In the genomic region with DNA sequence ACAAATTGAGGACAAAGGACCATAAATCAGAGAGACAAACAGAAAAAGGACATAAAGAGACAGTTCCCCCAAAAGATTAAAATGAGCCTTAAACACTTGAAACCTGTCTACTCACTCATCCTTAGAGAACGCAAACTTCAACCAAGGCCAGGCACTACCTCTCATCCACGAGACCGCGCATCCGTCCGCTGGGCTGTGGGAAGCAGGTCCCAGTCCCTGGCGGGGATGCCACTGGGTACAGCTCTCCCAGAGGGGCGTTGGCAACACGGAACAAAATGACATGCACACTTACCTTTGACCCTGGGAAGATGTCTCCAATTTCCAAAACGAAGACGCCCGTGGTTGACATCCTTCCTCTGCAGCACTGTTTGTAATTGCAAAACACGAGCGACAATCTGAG, we compare ENCODE assay signal across 33 cellular contexts.
"Had no signal": no experiment of that assay in that cellular context is flagged by ENCODE, and none has a peak within 500 bp of the region (broad histone marks: within the 10 kb centered on the region; RNA-seq: fewer than 3 reads in every experiment).

No MANE protein-coding gene starts in this region.

- H3K9me3 ChIP-seq: adrenal gland, body of pancreas, colonic mucosa, esophagus muscularis mucosa, gastrocnemius medialis had no signal

- H3K4me3 ChIP-seq: adrenal gland, body of pancreas, colonic mucosa, esophagus muscularis mucosa, gastrocnemius medialis, heart left ventricle had no signal

- H3K36me3 ChIP-seq: adrenal gland, colonic mucosa, esophagus muscularis mucosa, gastrocnemius medialis, heart left ventricle, WERI-Rb-1 had no signal

- DNase-seq: activated B cell treated with CpG ODN at 0.5 μM for 24 hours; activated CD4-positive, alpha-beta memory T cell treated with anti-CD3 and anti-CD28 coated beads for 36 hours; activated CD4-positive, alpha-beta T cell treated with anti-CD3 and anti-CD28 coated beads for 36 hours; activated CD4-positive, alpha-beta T cell treated with anti-CD3 and anti-CD28 coated beads, Interleukin-2, amount 10 ng/mL, durations not matched to agents 24 days and 14 days; activated CD4-positive, CD25-positive, alpha-beta regulatory T cell treated with anti-CD3 and anti-CD28 coated beads, Interleukin-2, amount 50 U/mL, for 72 hours; activated CD8-positive, alpha-beta memory T cell treated with anti-CD3 and anti-CD28 coated beads, Interleukin-2, amount 10 ng/mL, durations not matched to agents 7 days and 5 days; activated CD8-positive, alpha-beta memory T cell treated with anti-CD3 and anti-CD28 coated beads, Interleukin-2, amount 50 U/mL, for 4 hours; activated CD8-positive, alpha-beta T cell treated with anti-CD3 and anti-CD28 coated beads, Interleukin-2, amount 10 ng/mL, durations not matched to agents 7 days and 5 days; activated naive CD4-positive, alpha-beta T cell treated with anti-CD3 and anti-CD28 coated beads for 36 hours; activated naive CD8-positive, alpha-beta T cell treated with anti-CD3 and anti-CD28 coated beads for 36 hours; activated naive CD8-positive, alpha-beta T cell treated with anti-CD3 and anti-CD28 coated beads, Interleukin-2, amount 50 U/mL, for 24 hours; activated T-cell treated with anti-CD3 and anti-CD28 coated beads, Interleukin-2, amount 50 U/mL, for 1 hour; activated T-cell treated with anti-CD3 and anti-CD28 coated beads, Interleukin-2, amount 50 U/mL, for 48 hours; adrenal gland; amygdala; body of pancreas; caudate nucleus; colonic mucosa; effector CD8-positive, alpha-beta T cell; endodermal cell; erythroblast; foreskin keratinocyte; gastrocnemius medialis; glutamatergic neuron; heart left ventricle; T-cell; T1000; WERI-Rb-1 had no signal

- H3K27me3 ChIP-seq: adrenal gland, colonic mucosa, esophagus muscularis mucosa, gastrocnemius medialis had no signal

- H3K36me3 Mint-ChIP-seq: activated CD4-positive, alpha-beta memory T cell treated with anti-CD3 and anti-CD28 coated beads for 36 hours; activated CD8-positive, alpha-beta memory T cell treated with anti-CD3 and anti-CD28 coated beads, Interleukin-2, amount 10 ng/mL, durations not matched to agents 7 days and 5 days; activated naive CD4-positive, alpha-beta T cell treated with anti-CD3 and anti-CD28 coated beads, Interleukin-2, amount 50 U/mL, for 24 hours; activated naive CD8-positive, alpha-beta T cell treated with anti-CD3 and anti-CD28 coated beads for 36 hours; T-cell had no signal

- H3K4me1 ChIP-seq: adrenal gland, body of pancreas, colonic mucosa, foreskin keratinocyte had no signal

- H3K27ac ChIP-seq: adrenal gland, body of pancreas, colonic mucosa, esophagus muscularis mucosa, foreskin keratinocyte, gastrocnemius medialis, WERI-Rb-1 had no signal

- H3K4me3 Mint-ChIP-seq: activated B cell treated with CpG ODN at 0.5 μM for 24 hours; activated CD4-positive, alpha-beta memory T cell treated with anti-CD3 and anti-CD28 coated beads for 36 hours; activated CD4-positive, alpha-beta T cell treated with anti-CD3 and anti-CD28 coated beads for 36 hours; activated CD4-positive, alpha-beta T cell treated with anti-CD3 and anti-CD28 coated beads, Interleukin-2, amount 10 ng/mL, durations not matched to agents 24 days and 14 days; activated CD8-positive, alpha-beta memory T cell treated with anti-CD3 and anti-CD28 coated beads, Interleukin-2, amount 10 ng/mL, durations not matched to agents 7 days and 5 days; activated CD8-positive, alpha-beta T cell treated with anti-CD3 and anti-CD28 coated beads, Interleukin-2, amount 10 ng/mL, durations not matched to agents 7 days and 5 days; activated naive CD4-positive, alpha-beta T cell treated with anti-CD3 and anti-CD28 coated beads for 36 hours; activated naive CD4-positive, alpha-beta T cell treated with anti-CD3 and anti-CD28 coated beads, Interleukin-2, amount 50 U/mL, for 24 hours; activated naive CD8-positive, alpha-beta T cell treated with anti-CD3 and anti-CD28 coated beads for 36 hours; activated naive CD8-positive, alpha-beta T cell treated with anti-CD3 and anti-CD28 coated beads, Interleukin-2, amount 50 U/mL, for 24 hours; activated T-helper 1 cell treated with anti-CD3 and anti-CD28 coated beads, Interleukin-12 subunit alpha, Interleukin-12 subunit beta, Interleukin-2, Interleukin-4 antibody, amounts not matched to agents 30 ng/mL and 10 ng/mL and 1 ng/mL, durations not matched to agents 14 hours and 24 hours and 36 hours; endodermal cell; T-cell; T-helper 1 cell treated with Interleukin-12 subunit alpha and Interleukin-12 subunit beta and Interleukin-4 antibody, amounts not matched to agents 30 μg/mL and 1 μg/mL, for 36 hours had no signal

- H3K27ac Mint-ChIP-seq: activated B cell treated with CpG ODN at 0.5 μM for 24 hours; activated CD4-positive, alpha-beta memory T cell treated with anti-CD3 and anti-CD28 coated beads for 36 hours; activated CD4-positive, alpha-beta T cell treated with anti-CD3 and anti-CD28 coated beads for 36 hours; activated CD4-positive, alpha-beta T cell treated with anti-CD3 and anti-CD28 coated beads, Interleukin-2, amount 10 ng/mL, durations not matched to agents 24 days and 14 days; activated CD8-positive, alpha-beta memory T cell treated with anti-CD3 and anti-CD28 coated beads, Interleukin-2, amount 10 ng/mL, durations not matched to agents 7 days and 5 days; activated CD8-positive, alpha-beta T cell treated with anti-CD3 and anti-CD28 coated beads, Interleukin-2, amount 10 ng/mL, durations not matched to agents 7 days and 5 days; activated naive CD4-positive, alpha-beta T cell treated with anti-CD3 and anti-CD28 coated beads for 36 hours; activated naive CD4-positive, alpha-beta T cell treated with anti-CD3 and anti-CD28 coated beads, Interleukin-2, amount 50 U/mL, for 24 hours; activated naive CD8-positive, alpha-beta T cell treated with anti-CD3 and anti-CD28 coated beads for 36 hours; activated naive CD8-positive, alpha-beta T cell treated with anti-CD3 and anti-CD28 coated beads, Interleukin-2, amount 50 U/mL, for 24 hours; activated T-helper 1 cell treated with anti-CD3 and anti-CD28 coated beads, Interleukin-12 subunit alpha, Interleukin-12 subunit beta, Interleukin-2, Interleukin-4 antibody, amounts not matched to agents 30 ng/mL and 10 ng/mL and 1 ng/mL, durations not matched to agents 14 hours and 24 hours and 36 hours; activated T-helper 2 cell treated with anti-CD3 and anti-CD28 coated beads, Interferon-gamma antibody, Interleukin-2, Interleukin-4, amounts not matched to agents 10 μg/mL and 5 μg/mL and 100 μg/mL, durations not matched to agents 14 hours and 24 hours and 36 hours; endodermal cell; T-cell; T-helper 1 cell treated with Interleukin-12 subunit alpha and Interleukin-12 subunit beta and Interleukin-4 antibody, amounts not matched to agents 30 μg/mL and 1 μg/mL, for 36 hours had no signal

- H3K9me3 Mint-ChIP-seq: activated B cell treated with CpG ODN at 0.5 μM for 24 hours; activated CD4-positive, alpha-beta memory T cell treated with anti-CD3 and anti-CD28 coated beads for 36 hours; activated CD4-positive, alpha-beta T cell treated with anti-CD3 and anti-CD28 coated beads, Interleukin-2, amount 10 ng/mL, durations not matched to agents 24 days and 14 days; activated naive CD4-positive, alpha-beta T cell treated with anti-CD3 and anti-CD28 coated beads for 36 hours; activated naive CD4-positive, alpha-beta T cell treated with anti-CD3 and anti-CD28 coated beads, Interleukin-2, amount 50 U/mL, for 24 hours; activated naive CD8-positive, alpha-beta T cell treated with anti-CD3 and anti-CD28 coated beads for 36 hours; activated naive CD8-positive, alpha-beta T cell treated with anti-CD3 and anti-CD28 coated beads, Interleukin-2, amount 50 U/mL, for 24 hours; activated T-helper 1 cell treated with anti-CD3 and anti-CD28 coated beads, Interleukin-12 subunit alpha, Interleukin-12 subunit beta, Interleukin-2, Interleukin-4 antibody, amounts not matched to agents 30 ng/mL and 10 ng/mL and 1 ng/mL, durations not matched to agents 14 hours and 24 hours and 36 hours; activated T-helper 2 cell treated with anti-CD3 and anti-CD28 coated beads, Interferon-gamma antibody, Interleukin-2, Interleukin-4, amounts not matched to agents 10 μg/mL and 5 μg/mL and 100 μg/mL, durations not matched to agents 14 hours and 24 hours and 36 hours; endodermal cell; T-cell; T-helper 1 cell treated with Interleukin-12 subunit alpha and Interleukin-12 subunit beta and Interleukin-4 antibody, amounts not matched to agents 30 μg/mL and 1 μg/mL, for 36 hours had no signal

- H3K4me1 Mint-ChIP-seq: activated B cell treated with CpG ODN at 0.5 μM for 24 hours; activated CD4-positive, alpha-beta T cell treated with anti-CD3 and anti-CD28 coated beads for 36 hours; activated CD4-positive, alpha-beta T cell treated with anti-CD3 and anti-CD28 coated beads, Interleukin-2, amount 10 ng/mL, durations not matched to agents 24 days and 14 days; activated CD8-positive, alpha-beta memory T cell treated with anti-CD3 and anti-CD28 coated beads, Interleukin-2, amount 10 ng/mL, durations not matched to agents 7 days and 5 days; activated naive CD4-positive, alpha-beta T cell treated with anti-CD3 and anti-CD28 coated beads, Interleukin-2, amount 50 U/mL, for 24 hours; activated naive CD8-positive, alpha-beta T cell treated with anti-CD3 and anti-CD28 coated beads for 36 hours; activated naive CD8-positive, alpha-beta T cell treated with anti-CD3 and anti-CD28 coated beads, Interleukin-2, amount 50 U/mL, for 24 hours; T-cell had no signal

- ATAC-seq: activated CD4-positive, alpha-beta T cell treated with anti-CD3 and anti-CD28 coated beads for 36 hours; activated CD8-positive, alpha-beta memory T cell treated with anti-CD3 and anti-CD28 coated beads, Interleukin-2, amount 10 ng/mL, durations not matched to agents 7 days and 5 days; activated CD8-positive, alpha-beta T cell treated with anti-CD3 and anti-CD28 coated beads, Interleukin-2, amount 10 ng/mL, durations not matched to agents 7 days and 5 days; activated naive CD8-positive, alpha-beta T cell treated with anti-CD3 and anti-CD28 coated beads, Interleukin-2, amount 50 U/mL, for 24 hours; body of pancreas; foreskin keratinocyte; gastrocnemius medialis; heart left ventricle; T-cell had no signal
